27 cellular contexts compared by ENCODE assay signal in genomic region chr2:204353823-204354222, GRCh38.
DNase-seq lines count a peak whose midpoint lies in the region; ATAC-seq and TF ChIP-seq lines count a peak whose summit lies in the region.
"Had no signal": no experiment of that assay in that cellular context is flagged by ENCODE, and none has a peak within 500 bp of the region (broad histone marks: within the 10 kb centered on the region; RNA-seq: fewer than 3 reads in every experiment).

No MANE protein-coding gene starts in this region.

- TF ChIP-seq CTCF in cardiac fibroblast (IDR thresholded peaks at IDR 0.05; ENCODE audit: low read depth, low read length) = no peak

- no peaks in the 10 kb centered on the region for H3K9me3 Mint-ChIP-seq in CD8-positive, alpha-beta memory T cell
- no peaks in the 10 kb centered on the region for H3K9me3 Mint-ChIP-seq in activated T-cell treated with anti-CD3 and anti-CD28 coated beads, Interleukin-2, amount 50 U/mL, for 4 hours
- H3K9me3 Mint-ChIP-seq: activated CD4-positive, alpha-beta memory T cell treated with anti-CD3 and anti-CD28 coated beads for 36 hours; activated naive CD4-positive, alpha-beta T cell treated with anti-CD3 and anti-CD28 coated beads, Interleukin-2, amount 10 ng/mL, durations not matched to agents 7 days and 5 days; activated T-helper 1 cell treated with anti-CD3 and anti-CD28 coated beads, Interleukin-12 subunit alpha, Interleukin-12 subunit beta, Interleukin-2, Interleukin-4 antibody, amounts not matched to agents 30 ng/mL and 10 ng/mL and 1 ng/mL, durations not matched to agents 14 hours and 24 hours and 36 hours; central memory CD8-positive, alpha-beta T cell; stimulated activated memory B cell treated with anti-CD40 and anti-IgM and Interleukin-4, amounts not matched to agents 10 μg/mL and 1 μg/mL and 100 μg/mL, for 72 hours had no signal

- no peak overlapping the region for H3K9ac ChIP-seq in mesenchymal stem cell (ENCODE audit: low read length)
- H3K9ac ChIP-seq: BLaER1 had no signal

- no peak overlapping the region for H3K4me2 ChIP-seq in mesenchymal stem cell (ENCODE audit: low read length, poor library complexity, severe bottlenecking)
- H3K4me2 ChIP-seq: BLaER1 had no signal

- POLR2A ChIA-PET in CD8-positive, alpha-beta memory T cell (lab: Charles Lee) = no interaction called here

- H3K23ac ChIP-seq in mesenchymal stem cell (ENCODE audit: low read length in 2 of 2) = no peak overlapping the region

- no peak overlapping the region for H3K27ac Mint-ChIP-seq in CD8-positive, alpha-beta memory T cell
- H3K27ac Mint-ChIP-seq: activated CD4-positive, alpha-beta memory T cell treated with anti-CD3 and anti-CD28 coated beads for 36 hours; activated naive CD4-positive, alpha-beta T cell treated with anti-CD3 and anti-CD28 coated beads, Interleukin-2, amount 10 ng/mL, durations not matched to agents 7 days and 5 days; activated T-helper 1 cell treated with anti-CD3 and anti-CD28 coated beads, Interleukin-12 subunit alpha, Interleukin-12 subunit beta, Interleukin-2, Interleukin-4 antibody, amounts not matched to agents 30 ng/mL and 10 ng/mL and 1 ng/mL, durations not matched to agents 14 hours and 24 hours and 36 hours; immature natural killer cell; stimulated activated memory B cell treated with anti-CD40 and anti-IgM and Interleukin-4, amounts not matched to agents 10 μg/mL and 1 μg/mL and 100 μg/mL, for 72 hours had no signal

- no peak overlapping the region for H3K27ac ChIP-seq in mesenchymal stem cell (ENCODE audit: low read length, poor library complexity, severe bottlenecking)
- H3K27ac ChIP-seq in CD8-positive, alpha-beta memory T cell (ENCODE audit: low read depth, low read length) = no peak overlapping the region
- H3K27ac ChIP-seq: BLaER1, esophagus squamous epithelium, upper lobe of left lung had no signal

- no peak overlapping the region for H3K4me3 Mint-ChIP-seq in CD8-positive, alpha-beta memory T cell
- H3K4me3 Mint-ChIP-seq in activated T-cell treated with anti-CD3 and anti-CD28 coated beads, Interleukin-2, amount 50 U/mL, for 4 hours = no peak overlapping the region
- H3K4me3 Mint-ChIP-seq: activated CD4-positive, alpha-beta memory T cell treated with anti-CD3 and anti-CD28 coated beads for 36 hours; activated naive CD4-positive, alpha-beta T cell treated with anti-CD3 and anti-CD28 coated beads, Interleukin-2, amount 10 ng/mL, durations not matched to agents 7 days and 5 days; activated T-helper 1 cell treated with anti-CD3 and anti-CD28 coated beads, Interleukin-12 subunit alpha, Interleukin-12 subunit beta, Interleukin-2, Interleukin-4 antibody, amounts not matched to agents 30 ng/mL and 10 ng/mL and 1 ng/mL, durations not matched to agents 14 hours and 24 hours and 36 hours; central memory CD8-positive, alpha-beta T cell; immature natural killer cell; stimulated activated memory B cell treated with anti-CD40 and anti-IgM and Interleukin-4, amounts not matched to agents 10 μg/mL and 1 μg/mL and 100 μg/mL, for 72 hours had no signal

- no peaks in the 10 kb centered on the region for H3K27me3 ChIP-seq in mesenchymal stem cell (ENCODE audit: control insufficient read depth in 1 of 2, insufficient read depth in 1 of 2, low read length in 2 of 2)
- no peaks in the 10 kb centered on the region for H3K27me3 ChIP-seq in CD8-positive, alpha-beta memory T cell (ENCODE audit: insufficient read depth, low read length, poor library complexity, severe bottlenecking)
- H3K27me3 ChIP-seq: BLaER1, esophagus squamous epithelium, upper lobe of left lung had no signal

- H3K4me1 Mint-ChIP-seq in CD8-positive, alpha-beta memory T cell = no peaks in the 10 kb centered on the region
- H3K4me1 Mint-ChIP-seq in activated T-cell treated with anti-CD3 and anti-CD28 coated beads, Interleukin-2, amount 50 U/mL, for 4 hours (ENCODE audit: low read depth) = no peaks in the 10 kb centered on the region
- H3K4me1 Mint-ChIP-seq: activated naive CD4-positive, alpha-beta T cell treated with anti-CD3 and anti-CD28 coated beads, Interleukin-2, amount 10 ng/mL, durations not matched to agents 7 days and 5 days; central memory CD8-positive, alpha-beta T cell; immature natural killer cell; stimulated activated memory B cell treated with anti-CD40 and anti-IgM and Interleukin-4, amounts not matched to agents 10 μg/mL and 1 μg/mL and 100 μg/mL, for 72 hours had no signal

- H3K36me3 Mint-ChIP-seq in CD8-positive, alpha-beta memory T cell = peaks cover 0 to 2% (median 0%) of the 10 kb centered on the region in 3 donors
- H3K36me3 Mint-ChIP-seq in activated T-cell treated with anti-CD3 and anti-CD28 coated beads, Interleukin-2, amount 50 U/mL, for 4 hours (ENCODE audit: insufficient read depth) = no peaks in the 10 kb centered on the region
- H3K36me3 Mint-ChIP-seq: activated CD4-positive, alpha-beta memory T cell treated with anti-CD3 and anti-CD28 coated beads for 36 hours; activated naive CD4-positive, alpha-beta T cell treated with anti-CD3 and anti-CD28 coated beads, Interleukin-2, amount 10 ng/mL, durations not matched to agents 7 days and 5 days; immature natural killer cell; stimulated activated memory B cell treated with anti-CD40 and anti-IgM and Interleukin-4, amounts not matched to agents 10 μg/mL and 1 μg/mL and 100 μg/mL, for 72 hours had no signal

- no peak overlapping the region for H3K14ac ChIP-seq in mesenchymal stem cell (ENCODE audit: low read length in 2 of 2)

- no peaks in the 10 kb centered on the region for H3K79me1 ChIP-seq in mesenchymal stem cell (replicated peaks; ENCODE audit: low read length, poor library complexity, severe bottlenecking)

- H2BK120ac ChIP-seq in mesenchymal stem cell (ENCODE audit: low read depth, low read length) = no peak overlapping the region

- no peak overlapping the region for H2AK5ac ChIP-seq in mesenchymal stem cell (ENCODE audit: low read length, severe bottlenecking)

- H2BK5ac ChIP-seq in mesenchymal stem cell (ENCODE audit: low read depth, low read length, poor library complexity, severe bottlenecking) = no peak overlapping the region

- no peak overlapping the region for H2AFZ ChIP-seq in mesenchymal stem cell (ENCODE audit: low read depth, low read length)

- peak; percentile 42 for DNase-seq in AG08395 (ENCODE audit: low spot score)
- DNase-seq in GM04503 (ENCODE audit: low read depth) = peak; percentile 48
- peak; percentile 17 to 24 for DNase-seq in cardiac fibroblast (ENCODE audit: low read depth in 2 of 2)
- DNase-seq in mesenchymal stem cell = peak; percentile 25
- no peak for DNase-seq in CD8-positive, alpha-beta memory T cell
- DNase-seq in activated T-cell treated with anti-CD3 and anti-CD28 coated beads, Interleukin-2, amount 50 U/mL, for 4 hours = no peak
- DNase-seq: activated CD4-positive, alpha-beta memory T cell treated with anti-CD3 and anti-CD28 coated beads for 36 hours; activated CD8-positive, alpha-beta memory T cell treated with anti-CD3 and anti-CD28 coated beads, Interleukin-2, amount 50 U/mL, for 4 hours; activated naive CD4-positive, alpha-beta T cell treated with anti-CD3 and anti-CD28 coated beads, Interleukin-2, amount 10 ng/mL, durations not matched to agents 7 days and 5 days; esophagus squamous epithelium; immature natural killer cell; left colon; mammary epithelial cell; NCI-H146; NCI-H2107; NCI-H345; SHP77; upper lobe of left lung had no signal

- H2BK12ac ChIP-seq in mesenchymal stem cell (ENCODE audit: low read length in 2 of 2) = no peak overlapping the region

- H3K4me3 ChIP-seq in cardiac fibroblast (replicated peaks in 1 of 2; ENCODE audit: low read depth in 2 of 2, low read length in 2 of 2) (no peak overlapping the region), mesenchymal stem cell (ENCODE audit: insufficient read depth in 1 of 2, low read depth in 1 of 2, low read length in 2 of 2) (no peak overlapping the region)
- H3K4me3 ChIP-seq in CD8-positive, alpha-beta memory T cell (ENCODE audit: low read length) = no peak overlapping the region
- H3K4me3 ChIP-seq: BLaER1, esophagus squamous epithelium, HAP-1, upper lobe of left lung had no signal

- ATAC-seq in activated T-cell treated with anti-CD3 and anti-CD28 coated beads, Interleukin-2, amount 50 U/mL, for 4 hours = no peak
- ATAC-seq in HG03442 (IDR thresholded peaks at IDR 0.05; ENCODE audit: unreplicated experiment) (no peak), GM18861 (IDR thresholded peaks at IDR 0.05; ENCODE audit: unreplicated experiment) (no peak)
- ATAC-seq: activated CD4-positive, CD25-positive, alpha-beta regulatory T cell treated with anti-CD3 and anti-CD28 coated beads, Interleukin-2, amount 50 U/mL, for 24 hours; left colon; Panc1; stimulated activated memory B cell treated with anti-CD40 and anti-IgM and Interleukin-4, amounts not matched to agents 10 μg/mL and 1 μg/mL and 100 μg/mL, for 72 hours had no signal

- no peak overlapping the region for H2BK15ac ChIP-seq in mesenchymal stem cell (ENCODE audit: low read depth, poor library complexity, severe bottlenecking)

- 45% methylated on average over 3 of the region's 4 CpGs for WGBS in mesenchymal stem cell

- peaks cover 2 to 17% of the 10 kb centered on the region in 2 donors for H3K27me3 Mint-ChIP-seq in CD8-positive, alpha-beta memory T cell
- H3K27me3 Mint-ChIP-seq in activated T-cell treated with anti-CD3 and anti-CD28 coated beads, Interleukin-2, amount 50 U/mL, for 4 hours (ENCODE audit: low read depth) = peaks cover 24% of the 10 kb centered on the region
- H3K27me3 Mint-ChIP-seq: stimulated activated memory B cell treated with anti-CD40 and anti-IgM and Interleukin-4, amounts not matched to agents 10 μg/mL and 1 μg/mL and 100 μg/mL, for 72 hours had no signal

- H3K4me1 ChIP-seq in mesenchymal stem cell (ENCODE audit: control insufficient read depth, insufficient read depth, low read depth, low read length) = no peaks in the 10 kb centered on the region
- H3K4me1 ChIP-seq in CD8-positive, alpha-beta memory T cell (ENCODE audit: insufficient read depth, low read length) = no peaks in the 10 kb centered on the region
- H3K4me1 ChIP-seq: BLaER1, esophagus squamous epithelium, HAP-1, upper lobe of left lung had no signal

- CTCF ChIA-PET in CD8-positive, alpha-beta memory T cell (lab: Charles Lee) = no interaction called here

- H4K8ac ChIP-seq in mesenchymal stem cell (ENCODE audit: low read length) = no peak overlapping the region

- no peak overlapping the region for H3K18ac ChIP-seq in mesenchymal stem cell (ENCODE audit: low read depth in 1 of 2, low read length in 2 of 2)

- H4K91ac ChIP-seq in mesenchymal stem cell (ENCODE audit: low read length) = no peak overlapping the region

- H3K9me3 ChIP-seq in mesenchymal stem cell (ENCODE audit: control insufficient read depth, low read length) = no peaks in the 10 kb centered on the region
- H3K9me3 ChIP-seq in CD8-positive, alpha-beta memory T cell (ENCODE audit: low read length) = no peaks in the 10 kb centered on the region
- H3K9me3 ChIP-seq: BLaER1, esophagus squamous epithelium, HAP-1, upper lobe of left lung had no signal

- no peak overlapping the region for H3K4ac ChIP-seq in mesenchymal stem cell (ENCODE audit: low read depth in 1 of 2, low read length in 2 of 2)

- no peaks in the 10 kb centered on the region for H3K36me3 ChIP-seq in mesenchymal stem cell (ENCODE audit: control insufficient read depth in 1 of 2, insufficient read depth in 2 of 2, low read depth in 1 of 2, low read length in 2 of 2)
- H3K36me3 ChIP-seq in CD8-positive, alpha-beta memory T cell (ENCODE audit: insufficient read depth, low read length) = no peaks in the 10 kb centered on the region
- H3K36me3 ChIP-seq: BLaER1, esophagus squamous epithelium, HAP-1, upper lobe of left lung had no signal

Comparison
In these comparisons a context has a peak if more than half of its experiments do, and no peak if none do; other contexts are left out.
1. DNase-seq: peak in AG08395 (single experiment), GM04503 (single experiment), cardiac fibroblast (2 of 2) and mesenchymal stem cell (single experiment); none in CD8-positive, alpha-beta memory T cell (0 of 5) and activated T-cell treated with anti-CD3 and anti-CD28 coated beads, Interleukin-2, amount 50 U/mL, for 4 hours (single experiment).